ENCODE assay signal across 15 cellular contexts in the genomic region with DNA sequence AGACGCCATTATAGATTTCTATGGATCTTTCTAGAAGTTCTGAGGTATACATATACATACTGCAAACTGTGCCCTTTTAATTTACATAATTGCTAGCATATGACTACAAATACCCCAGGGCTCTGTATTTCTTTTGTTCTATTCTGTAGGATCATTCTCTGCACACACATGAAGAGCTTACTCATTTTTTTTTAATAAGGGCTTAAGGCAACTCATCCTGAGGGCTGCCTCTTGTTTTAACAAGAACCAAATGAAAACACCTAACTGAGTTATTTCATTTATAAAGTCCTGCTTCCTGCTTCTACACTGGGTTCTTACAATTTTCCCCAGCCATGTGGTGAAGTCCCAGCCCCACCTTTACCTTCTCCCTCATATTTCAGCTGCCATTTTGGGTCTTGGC.
DNase-seq lines count a peak whose midpoint lies in the region; ATAC-seq and TF ChIP-seq lines count a peak whose summit lies in the region.
"Had no signal": no experiment of that assay in that cellular context is flagged by ENCODE, and none has a peak within 500 bp of the region (broad histone marks: within the 10 kb centered on the region; RNA-seq: fewer than 3 reads in every experiment).

No MANE protein-coding gene starts in this region.

- peaks cover 21% of the 10 kb centered on the region for H3K4me1 ChIP-seq in RWPE2 (ENCODE audit: insufficient read depth, poor library complexity, severe bottlenecking)
- H3K4me1 ChIP-seq: BE2C had no signal

- intact Hi-C loops in Calu3 (cut with micrococcal nuclease; ENCODE audit: unreplicated experiment): no loop called here

- no peaks in the 10 kb centered on the region for H3K27me3 ChIP-seq in RWPE2 (ENCODE audit: insufficient read depth, poor library complexity, severe bottlenecking)
- H3K27me3 ChIP-seq: BE2C had no signal

- H3K27ac Mint-ChIP-seq in Calu3 (ENCODE audit: unreplicated experiment): peak overlapping the region; percentile 95
- no peak overlapping the region for H3K27ac Mint-ChIP-seq in stimulated activated naive CD8-positive, alpha-beta T cell treated with anti-CD3 and anti-CD28 coated beads, Interleukin-15, amount 100 ng/mL, for 72 hours
- H3K27ac Mint-ChIP-seq: CD4-positive, CD25-positive, alpha-beta regulatory T cell; CD8-positive, alpha-beta memory T cell; H9 had no signal

- H3K27ac ChIP-seq in RWPE2 (ENCODE audit: poor library complexity, severe bottlenecking): peak overlapping the region; percentile 90
- H3K27ac ChIP-seq in epithelial cell of prostate: peak overlapping the region; percentile 93

- CTCF ChIA-PET in Calu3 (lab: Charles Lee): no interaction called here

- H3K36me3 ChIP-seq in RWPE2 (ENCODE audit: low read depth): 0 out of 2 replicates have a peak, but pooled peaks cover 4% of the 10 kb centered on the region
- H3K36me3 ChIP-seq: BE2C had no signal

- H3K36me3 Mint-ChIP-seq in Calu3 (ENCODE audit: insufficient read depth, unreplicated experiment): peaks cover 10% of the 10 kb centered on the region
- H3K36me3 Mint-ChIP-seq: CD4-positive, CD25-positive, alpha-beta regulatory T cell; CD8-positive, alpha-beta memory T cell had no signal

- peaks cover 8% of the 10 kb centered on the region for H3K9me3 Mint-ChIP-seq in Calu3 (ENCODE audit: low read depth, unreplicated experiment)
- no peaks in the 10 kb centered on the region for H3K9me3 Mint-ChIP-seq in stimulated activated naive CD8-positive, alpha-beta T cell treated with anti-CD3 and anti-CD28 coated beads, Interleukin-15, amount 100 ng/mL, for 72 hours
- H3K9me3 Mint-ChIP-seq: CD8-positive, alpha-beta memory T cell; H9 had no signal

- TF ChIP-seq CTCF in Calu3 (IDR thresholded peaks at IDR 0.05; ENCODE audit: unreplicated experiment) (no peak), RWPE2 (IDR thresholded peaks at IDR 0.05; ENCODE audit: poor library complexity, severe bottlenecking) (no peak)

- no peaks in the 10 kb centered on the region for H3K27me3 Mint-ChIP-seq in Calu3 (ENCODE audit: unreplicated experiment)
- H3K27me3 Mint-ChIP-seq in stimulated activated naive CD8-positive, alpha-beta T cell treated with anti-CD3 and anti-CD28 coated beads, Interleukin-15, amount 100 ng/mL, for 72 hours: peaks cover 52% of the 10 kb centered on the region

- no peak for DNase-seq in Calu3
- DNase-seq in RWPE2 (ENCODE audit: low spot score): no peak
- peak; percentile 44 for DNase-seq in epithelial cell of prostate (ENCODE audit: low read depth, low spot score)
- no peak for DNase-seq in stimulated activated naive CD8-positive, alpha-beta T cell treated with anti-CD3 and anti-CD28 coated beads, Interleukin-15, amount 100 ng/mL, for 72 hours
- DNase-seq in GM03348 (ENCODE audit: low spot score): no peak
- DNase-seq in stimulated activated CD4-positive, alpha-beta T cell treated with anti-CD3 and anti-CD28 coated beads, Interleukin-4, amount 100 ng/mL, for 1 hour: no peak
- DNase-seq: ACHN; BE2C; C1 segment of cervical spinal cord; CD4-positive, CD25-positive, alpha-beta regulatory T cell; CD8-positive, alpha-beta memory T cell; COR-L47; GDM1; H9 had no signal

- H3K4me3 Mint-ChIP-seq in Calu3 (ENCODE audit: low read depth, unreplicated experiment): no peak overlapping the region
- H3K4me3 Mint-ChIP-seq in stimulated activated naive CD8-positive, alpha-beta T cell treated with anti-CD3 and anti-CD28 coated beads, Interleukin-15, amount 100 ng/mL, for 72 hours: no peak overlapping the region
- H3K4me3 Mint-ChIP-seq: CD4-positive, CD25-positive, alpha-beta regulatory T cell; CD8-positive, alpha-beta memory T cell; H9 had no signal

- no peak overlapping the region for H3K4me3 ChIP-seq in RWPE2 (ENCODE audit: severe bottlenecking)

- no peak for ATAC-seq in RWPE2 (ENCODE audit: low read depth)
- no peak for ATAC-seq in stimulated activated naive CD8-positive, alpha-beta T cell treated with anti-CD3 and anti-CD28 coated beads, Interleukin-15, amount 100 ng/mL, for 72 hours
- ATAC-seq: HepG2 had no signal

- no peaks in the 10 kb centered on the region for H3K9me3 ChIP-seq in RWPE2 (ENCODE audit: severe bottlenecking)
- H3K9me3 ChIP-seq: BE2C had no signal

- no TSS peak for BruUV-seq in Calu3 (replicated peaks; lab: Mats Ljungman, UMichigan)

- peaks cover 37% of the 10 kb centered on the region for H3K4me1 Mint-ChIP-seq in Calu3 (ENCODE audit: low read depth, unreplicated experiment)
- no peaks in the 10 kb centered on the region for H3K4me1 Mint-ChIP-seq in stimulated activated naive CD8-positive, alpha-beta T cell treated with anti-CD3 and anti-CD28 coated beads, Interleukin-15, amount 100 ng/mL, for 72 hours
- H3K4me1 Mint-ChIP-seq: CD4-positive, CD25-positive, alpha-beta regulatory T cell had no signal
